8 cellular contexts compared by ENCODE assay signal in the genomic region with DNA sequence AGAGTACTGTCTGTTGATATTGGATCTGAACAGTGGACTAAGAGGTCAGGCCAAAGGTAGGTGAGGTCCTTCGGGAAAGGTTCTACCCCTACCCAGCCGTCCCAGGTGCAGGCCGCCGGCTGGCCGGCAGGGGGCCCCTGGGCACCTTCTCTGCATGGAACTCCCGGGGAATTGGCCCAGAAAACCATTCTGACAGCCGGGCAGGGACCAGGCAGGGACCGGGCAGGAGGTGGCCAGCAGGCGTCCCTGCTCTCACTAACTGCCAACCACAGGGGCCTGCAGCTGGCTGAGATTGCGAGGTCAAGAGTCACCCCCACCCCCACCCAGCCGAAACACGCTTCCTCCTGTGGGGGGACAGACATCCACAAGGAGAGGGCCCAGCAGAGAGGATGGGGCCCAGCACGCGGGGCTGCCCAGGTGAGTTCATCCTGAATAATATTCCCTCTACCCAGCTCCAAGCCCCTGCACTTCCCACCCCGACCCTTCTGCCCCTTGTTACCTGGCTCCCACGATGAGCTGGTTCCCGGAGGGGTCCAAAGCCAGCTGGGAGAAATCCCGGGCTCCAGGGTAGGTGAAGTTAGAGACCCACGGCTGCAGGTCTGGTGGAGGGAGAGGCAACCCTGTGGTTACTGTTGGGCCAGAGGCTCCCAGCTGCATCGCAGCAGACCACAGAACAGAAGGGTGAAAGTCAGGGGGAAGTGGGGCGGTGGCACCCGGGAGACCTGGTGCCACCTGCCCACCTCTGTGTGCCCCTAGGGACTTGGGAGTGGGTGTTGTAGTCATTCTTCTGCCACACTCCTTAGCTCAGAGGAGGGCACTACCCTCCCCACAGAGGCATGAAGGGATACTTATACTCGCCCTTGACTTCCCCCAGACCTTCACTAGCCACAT.
DNase-seq lines count a peak whose midpoint lies in the region; ATAC-seq and TF ChIP-seq lines count a peak whose summit lies in the region.

No MANE protein-coding gene starts in this region.

- no peaks in the 10 kb centered on the region for H3K9me2 ChIP-seq in SK-N-SH

- no peak for TF ChIP-seq POLR2A in right lobe of liver (IDR thresholded peaks at IDR 0.05)

- peaks cover 29 to 39% of the 10 kb centered on the region in 2 donors for H3K4me1 Mint-ChIP-seq in stimulated activated naive B cell treated with anti-CD40 and anti-IgM and Interleukin-4, amounts not matched to agents 10 μg/mL and 1 μg/mL and 100 μg/mL, for 72 hours

- H4K20me1 ChIP-seq in KMS-11 (ENCODE audit: insufficient read depth), result no peaks in the 10 kb centered on the region
- no peaks in the 10 kb centered on the region for H4K20me1 ChIP-seq in SK-N-SH (ENCODE audit: insufficient read depth)

- H3K79me2 ChIP-seq in KMS-11 (ENCODE audit: insufficient read depth, low read depth) (no peaks in the 10 kb centered on the region), SK-N-SH (ENCODE audit: insufficient read depth) (no peaks in the 10 kb centered on the region)

- H3K36me3 Mint-ChIP-seq in stimulated activated naive B cell treated with anti-CD40 and anti-IgM and Interleukin-4, amounts not matched to agents 10 μg/mL and 1 μg/mL and 100 μg/mL, for 72 hours, result no peaks in the 10 kb centered on the region

- H3K36me3 ChIP-seq in KMS-11 (ENCODE audit: insufficient read depth) (no peaks in the 10 kb centered on the region), SK-N-SH (replicated peaks in 1 of 2; ENCODE audit: control insufficient read depth in 1 of 2, insufficient read depth in 2 of 2, low read length in 1 of 2) (no peaks in the 10 kb centered on the region), right lobe of liver (no peaks in the 10 kb centered on the region)

- POLR2A ChIA-PET in SK-N-SH (lab: Yijun Ruan, JAX), result interaction anchor here (0.7 to 1.1 kb wide), 2 partner anchors 84 to 149 kb away, joined by 3 read pairs; partner anchors contain the start of genes HSPBAP1 and SEMA5B

- DNase-seq in NCI-H748 (lab: John Stamatoyannopoulos, UW; ENCODE audit: unreplicated experiment) (peak; percentile 51), NCI-H748 treated with DMSO at 0.1 percent for 48 hours (lab: John Stamatoyannopoulos, UW) (no peak), SK-N-SH (peak; percentile 91), dedifferentiated amniotic fluid mesenchymal stem cell (ENCODE audit: extremely low spot score) (peak; percentile 26), right lobe of liver (peak; percentile 82 to 89 (median 89))
- peak; percentile 33 for DNase-seq in stimulated activated naive B cell treated with anti-CD40 and anti-IgM and Interleukin-4, amounts not matched to agents 10 μg/mL and 1 μg/mL and 100 μg/mL, for 72 hours

- H3K27me3 ChIP-seq in KMS-11 (ENCODE audit: insufficient read depth, low read depth) (no peaks in the 10 kb centered on the region), SK-N-SH (ENCODE audit: insufficient read depth) (no peaks in the 10 kb centered on the region), right lobe of liver (no peaks in the 10 kb centered on the region)

- no peak for TF ChIP-seq EP300 in SK-N-SH (IDR thresholded peaks at IDR 0.05; ENCODE audit: borderline replicate concordance in 1 of 2, low read depth in 1 of 2, low read length in 1 of 2)

- ATAC-seq in right lobe of liver, result peak; percentile 98 to 99 (median 98)
- peak; percentile 63 for ATAC-seq in stimulated activated naive B cell treated with anti-CD40 and anti-IgM and Interleukin-4, amounts not matched to agents 10 μg/mL and 1 μg/mL and 100 μg/mL, for 72 hours (replicated peaks)
- ATAC-seq in HG02852 (IDR thresholded peaks at IDR 0.05; ENCODE audit: unreplicated experiment), result no peak

- no peaks in the 10 kb centered on the region for H3F3A ChIP-seq in SK-N-SH (replicated peaks; ENCODE audit: insufficient read depth)

- H3K4me3 ChIP-seq in KMS-11 (IDR thresholded peaks at IDR 0.05; ENCODE audit: insufficient read depth, low read depth, low read length) (no peak overlapping the region), SK-N-SH (ENCODE audit: low read depth in 2 of 2, low read length in 1 of 2) (no peak overlapping the region; a peak in 1 of 4 replicates), right lobe of liver (no peak overlapping the region)

- H3K4me1 ChIP-seq in KMS-11 (ENCODE audit: low read depth, poor library complexity, severe bottlenecking) (no peaks in the 10 kb centered on the region), SK-N-SH (ENCODE audit: control insufficient read depth in 1 of 2, insufficient read depth in 2 of 2, low read depth in 1 of 2, low read length in 1 of 2) (peaks cover 10 to 20% of the 10 kb centered on the region in 2 experiments; a peak in 2 of 4 replicates), right lobe of liver (peaks cover 0 to 4% (median 0%) of the 10 kb centered on the region in 4 donors)

- H3K9me3 Mint-ChIP-seq in stimulated activated naive B cell treated with anti-CD40 and anti-IgM and Interleukin-4, amounts not matched to agents 10 μg/mL and 1 μg/mL and 100 μg/mL, for 72 hours, result no peaks in the 10 kb centered on the region

- TF ChIP-seq CTCF in KMS-11 (conservative IDR thresholded peaks at IDR 0.05; ENCODE audit: low read depth, low read length), result peak; percentile 89
- TF ChIP-seq CTCF in SK-N-SH (IDR thresholded peaks at IDR 0.05), result peak; percentile 95
- TF ChIP-seq CTCF in right lobe of liver (IDR thresholded peaks at IDR 0.05), result peak; percentile 91 to 98 (median 94)

- H3K4me2 ChIP-seq in KMS-11 (no peak overlapping the region; the same call in 1 of the 2 replicates), SK-N-SH (no peak overlapping the region)

- H3K27ac Mint-ChIP-seq in stimulated activated naive B cell treated with anti-CD40 and anti-IgM and Interleukin-4, amounts not matched to agents 10 μg/mL and 1 μg/mL and 100 μg/mL, for 72 hours, result no peak overlapping the region

- 87% methylated on average over 9 of the region's 23 CpGs for WGBS in SK-N-SH (ENCODE audit: low lambda C conversion rate)
- WGBS in right lobe of liver (ENCODE audit: insufficient coverage, low coverage, low lambda C conversion rate, missing lambda C conversion rate), result 28% methylated on average over 11 of the region's 23 CpGs

- no peaks in the 10 kb centered on the region for H3K27me3 Mint-ChIP-seq in stimulated activated naive B cell treated with anti-CD40 and anti-IgM and Interleukin-4, amounts not matched to agents 10 μg/mL and 1 μg/mL and 100 μg/mL, for 72 hours

- H3K9me3 ChIP-seq in SK-N-SH (no peaks in the 10 kb centered on the region), right lobe of liver (no peaks in the 10 kb centered on the region)

- no peak overlapping the region for H3K4me3 Mint-ChIP-seq in stimulated activated naive B cell treated with anti-CD40 and anti-IgM and Interleukin-4, amounts not matched to agents 10 μg/mL and 1 μg/mL and 100 μg/mL, for 72 hours

- no peak overlapping the region for H3K9ac ChIP-seq in KMS-11
- H3K9ac ChIP-seq in SK-N-SH, result no peak overlapping the region

- intact Hi-C loops in right lobe of liver (cut with DNase I), result loop anchor here (10.0 kb wide), 3 partner anchors 72 to 322 kb away; no protein-coding TSS in a partner anchor

- peak; percentile 92 for TF ChIP-seq RAD21 in SK-N-SH (IDR thresholded peaks at IDR 0.05; ENCODE audit: low read length)

- CTCF ChIA-PET in SK-N-SH (lab: Yijun Ruan, JAX), result interaction anchor here (0.6 to 15.7 kb wide), 85 partner anchors 9 to 518 kb away, joined by 3 to 342 read pairs (median 4); partner anchors contain the start of genes PDIA5 and SEMA5B

- no peak overlapping the region for H3K27ac ChIP-seq in KMS-11
- no peak overlapping the region for H3K27ac ChIP-seq in SK-N-SH (ENCODE audit: low read depth in 2 of 2, low read length in 1 of 2)
- H3K27ac ChIP-seq in right lobe of liver, result no peak overlapping the region

- H2AFZ ChIP-seq in KMS-11 (ENCODE audit: low read depth) (peak overlapping the region; percentile 8; the same call in 1 of the 2 replicates), SK-N-SH (ENCODE audit: low read depth) (no peak overlapping the region)

TF ChIP-seq in SK-N-SH, 30 proteins besides CTCF, POLR2A, EP300 and RAD21:
- no peak for TF ChIP-seq MAX (IDR thresholded peaks at IDR 0.05; ENCODE audit: low read depth)
- no peak for TF ChIP-seq SIN3A (IDR thresholded peaks at IDR 0.05; ENCODE audit: borderline replicate concordance, low read depth, low read length)
- no peak for TF ChIP-seq FOXM1 (IDR thresholded peaks at IDR 0.05; ENCODE audit: low read depth)
- TF ChIP-seq EZH2phosphoT487 (IDR thresholded peaks at IDR 0.05; ENCODE audit: borderline replicate concordance, low read depth), result no peak
- no peak for TF ChIP-seq RXRA (IDR thresholded peaks at IDR 0.05; ENCODE audit: borderline replicate concordance, low read depth)
- no peak for TF ChIP-seq GATA2 (CRISPR knock-in tag; IDR thresholded peaks at IDR 0.05)
- TF ChIP-seq RFX5 (IDR thresholded peaks at IDR 0.05; ENCODE audit: low read length), result no peak
- no peak for TF ChIP-seq YY1 (IDR thresholded peaks at IDR 0.05; ENCODE audit: low read depth)
- TF ChIP-seq GABPA (IDR thresholded peaks at IDR 0.05; ENCODE audit: low read depth), result no peak
- TF ChIP-seq RCOR1 (IDR thresholded peaks at IDR 0.05; ENCODE audit: low read length), result peak; percentile 68; the same call in 1 of the 2 replicates
- peak; percentile 19 for TF ChIP-seq CHD2 (IDR thresholded peaks at IDR 0.05; ENCODE audit: low read length, partially characterized antibody)
- no peak for TF ChIP-seq FOSL2 (IDR thresholded peaks at IDR 0.05; ENCODE audit: borderline replicate concordance, low read depth)
- peak; percentile 13; the same call in 1 of the 2 replicates for TF ChIP-seq NRF1 (IDR thresholded peaks at IDR 0.05; ENCODE audit: low read depth, low read length)
- no peak for TF ChIP-seq ELF1 (IDR thresholded peaks at IDR 0.05)
- peak; percentile 98 for TF ChIP-seq SMC3 (IDR thresholded peaks at IDR 0.05; ENCODE audit: low read depth, low read length)
- no peak for TF ChIP-seq JUND (IDR thresholded peaks at IDR 0.05)
- no peak for TF ChIP-seq USF1 (IDR thresholded peaks at IDR 0.05; ENCODE audit: borderline replicate concordance, low read depth)
- peak; percentile 65 for TF ChIP-seq MXI1 (IDR thresholded peaks at IDR 0.05; ENCODE audit: low read depth, low read length)
- TF ChIP-seq TCF12 (IDR thresholded peaks at IDR 0.05), result 0 out of 2 replicates have a peak, but pooled peaks have one; percentile 7
- 0 out of 2 replicates have a peak, but pooled peaks have one; percentile 30 for TF ChIP-seq NFIC (IDR thresholded peaks at IDR 0.05; ENCODE audit: borderline replicate concordance)
